ENCODE assay signal across 7 cellular contexts in the genomic region with DNA sequence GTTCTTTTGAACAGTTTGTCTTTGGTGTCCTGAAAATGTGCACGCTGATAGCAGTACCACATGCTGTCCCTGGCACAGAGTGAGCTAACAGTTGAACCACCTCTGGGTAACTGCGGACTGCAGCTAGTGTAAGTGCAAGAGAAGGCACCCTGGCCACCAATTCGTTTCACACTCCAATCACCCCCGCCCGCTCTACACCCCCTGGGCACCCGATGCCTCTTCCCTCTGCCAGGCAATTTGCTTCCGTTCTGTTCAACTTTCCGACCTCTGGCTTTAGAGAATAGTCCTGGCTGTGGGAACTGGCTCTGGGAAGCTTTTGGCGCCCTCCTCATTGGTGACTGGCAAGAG. TPM values are rescaled to one million over a fixed set of nuclear protein-coding genes. Genes with fewer than 3 reads are reported as not detected.
DNase-seq lines count a peak whose midpoint lies in the region; ATAC-seq and TF ChIP-seq lines count a peak whose summit lies in the region.

No MANE protein-coding gene starts in this region.

- H3K36me3 Mint-ChIP-seq in WTC11 = no peaks in the 10 kb centered on the region
- H3K36me3 Mint-ChIP-seq in neural progenitor cell = no peaks in the 10 kb centered on the region

- TF ChIP-seq CTCF in WTC11 (IDR thresholded peaks at IDR 0.05) = no peak
- TF ChIP-seq CTCF in neural progenitor cell (IDR thresholded peaks at IDR 0.05) = no peak
- TF ChIP-seq CTCF in GM13977 (IDR thresholded peaks at IDR 0.05; ENCODE audit: extremely low read depth, insufficient read depth, missing control alignments) = no peak

- H3K4me2 ChIP-seq in neural progenitor cell = peak overlapping the region; percentile 97

- CTCF ChIA-PET in WTC11 (lab: Charles Lee) = no interaction called here

- peaks cover 8% of the 10 kb centered on the region for H3K4me1 ChIP-seq in endocrine pancreas (ENCODE audit: control insufficient read depth, insufficient read depth, low read length)
- peaks cover 10% of the 10 kb centered on the region for H3K4me1 ChIP-seq in neural progenitor cell

- peak; percentile 49 for TF ChIP-seq POLR2A in GM18951 (IDR thresholded peaks at IDR 0.05; ENCODE audit: extremely low read depth, insufficient read depth, insufficient read length)

- peak; percentile 17 for ATAC-seq in HG03064 (IDR thresholded peaks at IDR 0.05; ENCODE audit: low read depth, unreplicated experiment)
- ATAC-seq in WTC11 = no peak

- POLR2A ChIA-PET in WTC11 (lab: Charles Lee) = no interaction called here

- H3K4me3 ChIP-seq in endocrine pancreas (ENCODE audit: control insufficient read depth, insufficient read depth, low read length) (peak overlapping the region; percentile 70), neural progenitor cell (peak overlapping the region; percentile 69)

- H3K9me3 Mint-ChIP-seq in WTC11 (no peaks in the 10 kb centered on the region), neural progenitor cell (no peaks in the 10 kb centered on the region)

- no peaks in the 10 kb centered on the region for H3K36me3 ChIP-seq in endocrine pancreas (ENCODE audit: control insufficient read depth, insufficient read depth, low read length)
- no peaks in the 10 kb centered on the region for H3K36me3 ChIP-seq in neural progenitor cell

- H3K4me3 Mint-ChIP-seq in WTC11 (peak overlapping the region; percentile 67), neural progenitor cell (peak overlapping the region; percentile 87)

- H3K27me3 Mint-ChIP-seq in WTC11 (ENCODE audit: low read depth) (peaks cover 61% of the 10 kb centered on the region), neural progenitor cell (ENCODE audit: insufficient read depth, low read depth) (peaks cover 21% of the 10 kb centered on the region)

- peaks cover 38% of the 10 kb centered on the region for H3K4me1 Mint-ChIP-seq in WTC11
- H3K4me1 Mint-ChIP-seq in neural progenitor cell = peaks cover 17% of the 10 kb centered on the region

- H3K27ac Mint-ChIP-seq in WTC11 = no peak overlapping the region
- H3K27ac Mint-ChIP-seq in neural progenitor cell = no peak overlapping the region

- H3K9ac ChIP-seq in endocrine pancreas (ENCODE audit: control insufficient read depth, insufficient read depth, low read length) (peak overlapping the region; percentile 83), neural progenitor cell (no peak overlapping the region)

- no peaks in the 10 kb centered on the region for H4K20me1 ChIP-seq in neural progenitor cell (ENCODE audit: low read depth)

- H3K27ac ChIP-seq in neural progenitor cell = no peak overlapping the region

- peaks cover 7% of the 10 kb centered on the region for H3F3A ChIP-seq in neural progenitor cell (ENCODE audit: low read depth)

- DNase-seq in WTC11 (ENCODE audit: low spot score) (peak; percentile 9), neural progenitor cell (ENCODE audit: low spot score) (peak; percentile 7), GM13977 (ENCODE audit: low spot score) (no peak), NOMO-1 (lab: John Stamatoyannopoulos, UW; ENCODE audit: unreplicated experiment in 2 of 2) (no peak)

- no peak overlapping the region for H2AFZ ChIP-seq in neural progenitor cell (replicated peaks)

- H3K27me3 ChIP-seq in endocrine pancreas (ENCODE audit: control insufficient read depth, insufficient read depth, low read length) (no peaks in the 10 kb centered on the region), neural progenitor cell (peaks cover 85% of the 10 kb centered on the region)

- no peaks in the 10 kb centered on the region for H3K79me2 ChIP-seq in neural progenitor cell (ENCODE audit: low read depth)

- in situ Hi-C loops in GM18951 (cut with MboI; ENCODE audit: low sequenced_read_pairs, unreplicated experiment) (no loop called here), GM13977 (cut with MboI; ENCODE audit: low pct_unique_long_range_greater_than_20kb, low sequenced_read_pairs, unreplicated experiment) (no loop called here)

- no peaks in the 10 kb centered on the region for H3K9me3 ChIP-seq in endocrine pancreas (ENCODE audit: control insufficient read depth, low read length)
- no peaks in the 10 kb centered on the region for H3K9me3 ChIP-seq in neural progenitor cell (ENCODE audit: low read depth)

TF ChIP-seq in WTC11, 78 proteins besides CTCF, POLR2A, EP300 and RAD21:
- TF ChIP-seq SMAD4 (CRISPR knock-in tag; IDR thresholded peaks at IDR 0.05) = no peak
- no peak for TF ChIP-seq ESRRA (CRISPR knock-in tag; IDR thresholded peaks at IDR 0.05; ENCODE audit: borderline replicate concordance)

RNA-seq across cellular contexts. Expression of a gene that starts 1.4 kb away (rescaled TPM):
- 0.76 to 2.9 TPM (median 1.6 TPM) in 3 replicates for total RNA-seq in WTC11 (2021)
- total RNA-seq in neural progenitor cell (ENCODE audit: low replicate concordance) = 1.1 and 1.5 TPM in 2 replicates

Comparison
In these comparisons a context has a peak if more than half of its experiments do, and no peak if none do; other contexts are left out.
1. DNase-seq: peak in WTC11 (single experiment) and neural progenitor cell (single experiment); none in GM13977 (single experiment) and NOMO-1 (0 of 2).